9 cellular contexts compared by ENCODE assay signal in the genomic region with DNA sequence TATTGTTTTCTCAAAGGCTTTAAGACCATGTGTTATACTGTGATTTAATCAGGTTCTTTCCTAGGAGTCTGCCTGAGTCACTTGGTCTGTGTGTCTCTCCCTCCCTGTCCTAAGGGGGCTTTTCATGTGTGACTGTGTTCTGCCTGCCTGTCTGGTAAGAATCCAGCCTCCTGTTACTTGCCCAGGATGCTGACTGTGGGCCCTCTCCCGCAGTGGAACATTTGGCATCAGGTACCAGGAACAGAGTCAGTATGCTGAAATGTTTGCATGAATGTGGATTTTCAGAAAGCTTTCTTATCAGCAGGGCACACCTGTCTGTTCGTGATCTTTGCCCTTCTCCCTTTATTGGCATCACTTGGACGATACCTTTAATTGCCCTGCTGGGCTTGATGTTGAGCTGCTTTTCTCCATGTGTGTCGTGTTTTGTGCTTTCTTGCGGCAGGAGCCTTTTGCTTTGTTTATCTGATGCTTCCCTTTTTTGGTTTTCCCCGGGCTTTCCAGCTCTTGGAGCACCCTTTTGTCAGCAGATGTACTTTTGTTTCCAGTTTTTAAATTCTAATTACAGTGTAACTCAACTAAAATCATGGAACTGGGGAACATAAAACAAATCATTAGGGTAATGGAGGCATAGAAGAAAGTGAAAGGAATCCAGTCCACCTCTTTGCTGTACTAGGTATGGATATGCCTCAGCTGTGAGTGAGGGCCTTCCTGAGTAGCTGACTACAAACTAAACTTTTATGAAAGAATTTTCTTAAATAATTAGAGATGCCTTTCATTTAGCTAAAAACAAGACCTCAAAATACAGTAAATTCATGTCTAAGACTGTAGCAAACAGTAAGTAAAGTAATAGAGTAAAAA.
DNase-seq lines count a peak whose midpoint lies in the region; ATAC-seq lines count a peak whose summit lies in the region.
"Had no signal": no experiment of that assay in that cellular context is flagged by ENCODE, and none has a peak within 500 bp of the region (broad histone marks: within the 10 kb centered on the region; RNA-seq: fewer than 3 reads in every experiment).

No MANE protein-coding gene starts in this region.

- DNase-seq in stimulated activated naive CD8-positive, alpha-beta T cell treated with anti-CD3 and anti-CD28 coated beads, Interleukin-15, Interleukin-2, amounts not matched to agents 100 U/mL and 50 U/mL, for 24 hours, result no peak
- DNase-seq in adipocyte (ENCODE audit: low read depth) (no peak), left colon (peak; percentile 57 to 70), activated gamma-delta T cell treated with Interleukin-2 at 50 U/mL for 16 hours (no peak), KBM-7 (no peak)
- DNase-seq: natural killer cell had no signal

- peak overlapping the region; percentile 66 for H3K27ac Mint-ChIP-seq in stimulated activated naive CD8-positive, alpha-beta T cell treated with anti-CD3 and anti-CD28 coated beads, Interleukin-15, Interleukin-2, amounts not matched to agents 100 ng/mL and 50 ng/mL, for 24 hours

- no peaks in the 10 kb centered on the region for H3K9me3 ChIP-seq in adipocyte (ENCODE audit: control insufficient read depth, low read length)

- H3K4me3 Mint-ChIP-seq in stimulated activated naive CD8-positive, alpha-beta T cell treated with anti-CD3 and anti-CD28 coated beads, Interleukin-15, Interleukin-2, amounts not matched to agents 100 ng/mL and 50 ng/mL, for 24 hours, result no peak overlapping the region
- H3K4me3 Mint-ChIP-seq: natural killer cell had no signal

- H3K9me3 Mint-ChIP-seq in stimulated activated naive CD8-positive, alpha-beta T cell treated with anti-CD3 and anti-CD28 coated beads, Interleukin-15, Interleukin-2, amounts not matched to agents 100 ng/mL and 50 ng/mL, for 24 hours, result no peaks in the 10 kb centered on the region
- H3K9me3 Mint-ChIP-seq: natural killer cell had no signal

- intact Hi-C loops in left colon (cut with DNase I, micrococcal nuclease), result no loop called here

- H3K4me1 Mint-ChIP-seq in stimulated activated naive CD8-positive, alpha-beta T cell treated with anti-CD3 and anti-CD28 coated beads, Interleukin-15, Interleukin-2, amounts not matched to agents 100 ng/mL and 50 ng/mL, for 24 hours (ENCODE audit: low read depth), result peaks cover 23% of the 10 kb centered on the region

- H3K27me3 ChIP-seq in adipocyte (replicated peaks; ENCODE audit: control insufficient read depth, insufficient read depth, low read length), result no peaks in the 10 kb centered on the region

- peaks cover 40% of the 10 kb centered on the region for H3K36me3 Mint-ChIP-seq in stimulated activated naive CD8-positive, alpha-beta T cell treated with anti-CD3 and anti-CD28 coated beads, Interleukin-15, Interleukin-2, amounts not matched to agents 100 ng/mL and 50 ng/mL, for 24 hours (ENCODE audit: low read depth)
- H3K36me3 Mint-ChIP-seq: natural killer cell had no signal

- no peaks in the 10 kb centered on the region for H3K27me3 Mint-ChIP-seq in stimulated activated naive CD8-positive, alpha-beta T cell treated with anti-CD3 and anti-CD28 coated beads, Interleukin-15, Interleukin-2, amounts not matched to agents 100 ng/mL and 50 ng/mL, for 24 hours

- peak overlapping the region; percentile 9 for H3K4me3 ChIP-seq in adipocyte (ENCODE audit: low read length)

- no peak for ATAC-seq in stimulated activated naive CD8-positive, alpha-beta T cell treated with anti-CD3 and anti-CD28 coated beads, Interleukin-15, Interleukin-2, amounts not matched to agents 100 U/mL and 50 U/mL, for 24 hours
- ATAC-seq in left colon, result peak; percentile 92
- ATAC-seq in GM19023 (IDR thresholded peaks at IDR 0.05; ENCODE audit: unreplicated experiment), result no peak
- no peak for ATAC-seq in GM18858 (IDR thresholded peaks at IDR 0.05; ENCODE audit: unreplicated experiment)

- H3K36me3 ChIP-seq in adipocyte (ENCODE audit: control insufficient read depth, insufficient read depth, low read length, severe bottlenecking), result no peaks in the 10 kb centered on the region

- H3K4me1 ChIP-seq in adipocyte (ENCODE audit: control insufficient read depth, insufficient read depth, low read length), result peaks cover 16% of the 10 kb centered on the region

- H3K9ac ChIP-seq in adipocyte (ENCODE audit: low read length), result peak overlapping the region; percentile 19

- in situ Hi-C loops in KBM-7 (cut with MboI; ENCODE audit: low pct_unique_long_range_greater_than_20kb, low sequenced_read_pairs), result no loop called here

Comparison
In these comparisons a context has a peak if more than half of its experiments do, and no peak if none do; other contexts are left out.
1. DNase-seq: peak in left colon (2 of 2); none in stimulated activated naive CD8-positive, alpha-beta T cell treated with anti-CD3 and anti-CD28 coated beads, Interleukin-15, Interleukin-2, amounts not matched to agents 100 U/mL and 50 U/mL, for 24 hours (single experiment), adipocyte (single experiment), activated gamma-delta T cell treated with Interleukin-2 at 50 U/mL for 16 hours (single experiment) and KBM-7 (single experiment).